10 cellular contexts compared by ENCODE assay signal in genomic region chr2:189254268-189254883, GRCh38.
A peak's percentile ranks its signal among the peaks of the same experiment; 100 is the strongest.
DNase-seq lines count a peak whose midpoint lies in the region; ATAC-seq, FAIRE-seq and TF ChIP-seq lines count a peak whose summit lies in the region.
"Had no signal": no experiment of that assay in that cellular context is flagged by ENCODE, and none has a peak within 500 bp of the region (broad histone marks: within the 10 kb centered on the region; RNA-seq: fewer than 3 reads in every experiment).

No MANE protein-coding gene starts in this region.

- no peaks in the 10 kb centered on the region for H3K27me3 ChIP-seq in Loucy (ENCODE audit: insufficient read depth, low read length, poor library complexity, severe bottlenecking)
- no peaks in the 10 kb centered on the region for H3K27me3 ChIP-seq in keratinocyte (ENCODE audit: control insufficient read depth, extremely low read depth, insufficient read depth, low read length)
- no peaks in the 10 kb centered on the region for H3K27me3 ChIP-seq in thyroid gland
- H3K27me3 ChIP-seq in naive thymus-derived CD4-positive, alpha-beta T cell (ENCODE audit: control insufficient read depth in 2 of 2, insufficient read depth in 2 of 2, low read length in 2 of 2), result no peaks in the 10 kb centered on the region
- H3K27me3 ChIP-seq in HAP-1 (ENCODE audit: low read depth), result no peaks in the 10 kb centered on the region

- peaks cover under 1% of the 10 kb centered on the region for H3K9me3 Mint-ChIP-seq in chondrocyte (ENCODE audit: low read depth)
- H3K9me3 Mint-ChIP-seq in naive thymus-derived CD4-positive, alpha-beta T cell, result no peaks in the 10 kb centered on the region

- WGBS in thyroid gland, 2 donors, result 32 to 55% methylated on average over 4 of the region's 4 CpGs

- CTCF ChIA-PET in naive thymus-derived CD4-positive, alpha-beta T cell (lab: Charles Lee), result no interaction called here

- H3F3A ChIP-seq in Loucy (ENCODE audit: low read depth), result no peaks in the 10 kb centered on the region

- ATAC-seq in naive thymus-derived CD4-positive, alpha-beta T cell, result no peak

- H3K9me3 ChIP-seq in Loucy (ENCODE audit: insufficient read depth, low read depth, low read length) (no peaks in the 10 kb centered on the region), keratinocyte (ENCODE audit: control insufficient read depth, low read depth, low read length) (no peaks in the 10 kb centered on the region), thyroid gland (no peaks in the 10 kb centered on the region), HAP-1 (no peaks in the 10 kb centered on the region; the same call in 1 of the 2 replicates)
- H3K9me3 ChIP-seq in naive thymus-derived CD4-positive, alpha-beta T cell (ENCODE audit: control insufficient read depth in 2 of 3, low read length in 3 of 3), result no peaks in the 10 kb centered on the region

- POLR2A ChIA-PET in naive thymus-derived CD4-positive, alpha-beta T cell (lab: Charles Lee), result no interaction called here

- H4K20me1 ChIP-seq in Loucy (ENCODE audit: insufficient read depth, low read length, poor library complexity, severe bottlenecking) (no peaks in the 10 kb centered on the region), keratinocyte (ENCODE audit: control insufficient read depth, extremely low read depth, insufficient read depth, low read length) (no peaks in the 10 kb centered on the region)

- H3K9me2 ChIP-seq in Loucy (replicated peaks; ENCODE audit: low read depth, low read length), result no peaks in the 10 kb centered on the region

- no peaks in the 10 kb centered on the region for H3K4me1 ChIP-seq in Loucy (ENCODE audit: insufficient read depth, low read length, poor library complexity, severe bottlenecking)
- peaks cover 18% of the 10 kb centered on the region for H3K4me1 ChIP-seq in keratinocyte (ENCODE audit: control insufficient read depth, extremely low read depth, insufficient read depth, low read length)
- peaks cover 0 to 7% of the 10 kb centered on the region in 2 donors for H3K4me1 ChIP-seq in thyroid gland
- no peaks in the 10 kb centered on the region for H3K4me1 ChIP-seq in naive thymus-derived CD4-positive, alpha-beta T cell (ENCODE audit: control insufficient read depth in 2 of 2, insufficient read depth in 2 of 2, low read length in 2 of 2)
- H3K4me1 ChIP-seq in HAP-1, result no peaks in the 10 kb centered on the region

- intact Hi-C loops in thyroid gland (cut with DNase I), result no loop called here
- intact Hi-C loops in naive thymus-derived CD4-positive, alpha-beta T cell (cut with micrococcal nuclease), result no loop called here

- no peaks in the 10 kb centered on the region for H3K27me3 Mint-ChIP-seq in chondrocyte (ENCODE audit: low read depth)
- no peaks in the 10 kb centered on the region for H3K27me3 Mint-ChIP-seq in naive thymus-derived CD4-positive, alpha-beta T cell

- peak overlapping the region; percentile 83 for H3K27ac Mint-ChIP-seq in chondrocyte (ENCODE audit: unreplicated experiment)
- H3K27ac Mint-ChIP-seq in naive thymus-derived CD4-positive, alpha-beta T cell, result peak overlapping the region in 1 of 9 donors; percentile 8

- no peak for TF ChIP-seq POLR2A in thyroid gland (IDR thresholded peaks at IDR 0.05)

- no peak overlapping the region for H3K4me2 ChIP-seq in Loucy (ENCODE audit: low read depth, low read length, poor library complexity, severe bottlenecking)
- peak overlapping the region; percentile 55 for H3K4me2 ChIP-seq in keratinocyte (ENCODE audit: control insufficient read depth, extremely low read depth, insufficient read depth, low read depth, low read length)

- in situ Hi-C loops in HAP-1 (cut with MboI; ENCODE audit: low sequenced_read_pairs), result no loop called here

- H2AFZ ChIP-seq in Loucy (ENCODE audit: low read length) (peak overlapping the region; percentile 33; the same call in 1 of the 2 replicates), keratinocyte (ENCODE audit: control insufficient read depth, low read length) (peak overlapping the region; percentile 71)

- H3K9ac ChIP-seq in Loucy (ENCODE audit: low read depth, low read length, poor library complexity, severe bottlenecking) (no peak overlapping the region), keratinocyte (ENCODE audit: control insufficient read depth, extremely low read depth, insufficient read depth, low read length) (peak overlapping the region; percentile 17)

- H3K79me2 ChIP-seq in Loucy (ENCODE audit: insufficient read depth, low read length) (no peaks in the 10 kb centered on the region), keratinocyte (ENCODE audit: control insufficient read depth, insufficient read depth, low read length) (no peaks in the 10 kb centered on the region)

- FAIRE-seq in keratinocyte (lab: Jason Lieb, UNC), result peak; percentile 85

- peak; percentile 75 for DNase-seq in chondrocyte (ENCODE audit: low spot score)
- peak; percentile 25 for DNase-seq in keratinocyte (ENCODE audit: low read depth, low spot score)
- peak; percentile 27 to 30 for DNase-seq in thyroid gland
- DNase-seq in naive thymus-derived CD4-positive, alpha-beta T cell, result no peak
- DNase-seq in NCI-H82 treated with DMSO at 0.1 percent for 48 hours (lab: John Stamatoyannopoulos, UW; ENCODE audit: unreplicated experiment), result no peak
- DNase-seq in COLO668 (lab: John Stamatoyannopoulos, UW; ENCODE audit: unreplicated experiment), result no peak
- DNase-seq in HAP-1 (ENCODE audit: low spot score in 2 of 2), result no peak
- DNase-seq: dermis blood vessel endothelial cell, NCI-H1048 had no signal

- H3K27ac ChIP-seq in keratinocyte (ENCODE audit: control insufficient read depth, insufficient read depth, low read length), result peak overlapping the region; percentile 76
- no peak overlapping the region for H3K27ac ChIP-seq in thyroid gland
- no peak overlapping the region for H3K27ac ChIP-seq in naive thymus-derived CD4-positive, alpha-beta T cell (ENCODE audit: low read depth, low read length)

- H3K4me3 Mint-ChIP-seq in chondrocyte (ENCODE audit: unreplicated experiment), result no peak overlapping the region
- H3K4me3 Mint-ChIP-seq in naive thymus-derived CD4-positive, alpha-beta T cell, result no peak overlapping the region

- peaks cover 46% of the 10 kb centered on the region for H3K4me1 Mint-ChIP-seq in chondrocyte (ENCODE audit: low read depth)
- H3K4me1 Mint-ChIP-seq in naive thymus-derived CD4-positive, alpha-beta T cell, result no peaks in the 10 kb centered on the region

- dilution Hi-C loops in keratinocyte (cut with MboI; ENCODE audit: extremely low pct_ligation_motif_present, low sequenced_read_pairs), result no loop called here

- H3K36me3 Mint-ChIP-seq in chondrocyte (ENCODE audit: low read depth), result no peaks in the 10 kb centered on the region
- H3K36me3 Mint-ChIP-seq in naive thymus-derived CD4-positive, alpha-beta T cell, result no peaks in the 10 kb centered on the region

- no peaks in the 10 kb centered on the region for H3K9me1 ChIP-seq in keratinocyte (ENCODE audit: control insufficient read depth, extremely low read depth, insufficient read depth, low read length)

- H3K36me3 ChIP-seq in Loucy (ENCODE audit: insufficient read depth, low read length) (no peaks in the 10 kb centered on the region), keratinocyte (ENCODE audit: control insufficient read depth in 2 of 2, extremely low read depth in 1 of 2, insufficient read depth in 2 of 2, low read length in 2 of 2) (no peaks in the 10 kb centered on the region), thyroid gland (no peaks in the 10 kb centered on the region), HAP-1 (replicated peaks) (no peaks in the 10 kb centered on the region)
- no peaks in the 10 kb centered on the region for H3K36me3 ChIP-seq in naive thymus-derived CD4-positive, alpha-beta T cell (ENCODE audit: control insufficient read depth in 2 of 3, insufficient read depth in 3 of 3, low read length in 3 of 3)

- TF ChIP-seq CTCF in Loucy (conservative IDR thresholded peaks at IDR 0.05; ENCODE audit: low read length) (no peak), chondrocyte (IDR thresholded peaks at IDR 0.05) (no peak), keratinocyte (optimal IDR thresholded peaks at IDR 0.05 in 1 of 3, IDR thresholded peaks at IDR 0.05 in 1 of 3, conservative IDR thresholded peaks at IDR 0.05 in 1 of 3; ENCODE audit: extremely low read depth in 1 of 3, insufficient read depth in 2 of 3, low read length in 3 of 3) (no peak), thyroid gland (IDR thresholded peaks at IDR 0.05) (no peak)

- H3K4me3 ChIP-seq in Loucy (ENCODE audit: low read length, poor library complexity, severe bottlenecking) (no peak overlapping the region), keratinocyte (ENCODE audit: control insufficient read depth in 2 of 3, extremely low read depth in 1 of 3, insufficient read depth in 2 of 3, low read depth in 1 of 3, low read length in 3 of 3) (peak overlapping the region in 1 of 3 experiments; percentile 17), thyroid gland (replicated peaks in 1 of 3) (no peak overlapping the region), HAP-1 (no peak overlapping the region)
- no peak overlapping the region for H3K4me3 ChIP-seq in naive thymus-derived CD4-positive, alpha-beta T cell (ENCODE audit: low read length)

Comparison
In these comparisons a context has a peak if more than half of its experiments do, and no peak if none do; other contexts are left out.
1. DNase-seq: peak in chondrocyte (single experiment), keratinocyte (single experiment) and thyroid gland (2 of 2); none in naive thymus-derived CD4-positive, alpha-beta T cell (0 of 9), NCI-H82 treated with DMSO at 0.1 percent for 48 hours (single experiment), COLO668 (single experiment) and HAP-1 (0 of 2).